In genomic region chr11:18720086-18720810, GRCh38 we compare ENCODE assay signal across 9 cellular contexts. TPM values are rescaled to one million over a fixed set of nuclear protein-coding genes. Genes with fewer than 3 reads are reported as not detected.
DNase-seq lines count a peak whose midpoint lies in the region; ATAC-seq and TF ChIP-seq lines count a peak whose summit lies in the region.
"Had no signal": no experiment of that assay in that cellular context is flagged by ENCODE, and none has a peak within 500 bp of the region (broad histone marks: within the 10 kb centered on the region; RNA-seq: fewer than 3 reads in every experiment).

No MANE protein-coding gene starts in this region.

- H3K4me1 ChIP-seq in iPS-18a (ENCODE audit: control insufficient read depth, low read depth, low read length): peaks cover 3% of the 10 kb centered on the region
- peaks cover 0 to 22% (median 15%) of the 10 kb centered on the region in 4 donors for H3K4me1 ChIP-seq in stomach

- H3K27me3 ChIP-seq in iPS-18a (ENCODE audit: control insufficient read depth, insufficient read depth, low read length) (no peaks in the 10 kb centered on the region), stomach (peaks cover 0 to 4% (median 0%) of the 10 kb centered on the region in 3 donors)

- no peak for ATAC-seq in activated T-cell treated with anti-CD3 and anti-CD28 coated beads, Interleukin-2, amount 50 U/mL, for 4 hours
- ATAC-seq in GM19328 (IDR thresholded peaks at IDR 0.05; ENCODE audit: unreplicated experiment): no peak

- no peak overlapping the region for H3K9ac ChIP-seq in iPS-18a (ENCODE audit: low read length)

- no peak for DNase-seq in activated T-cell treated with anti-CD3 and anti-CD28 coated beads, Interleukin-2, amount 50 U/mL, for 4 hours
- no peak for DNase-seq in activated T-cell treated with anti-CD3 and anti-CD28 coated beads, Interleukin-2, amount 50 U/mL, for 48 hours
- no peak for DNase-seq in activated T-helper 1 cell treated with anti-CD3 and anti-CD28 coated beads, Interleukin-12 subunit alpha, Interleukin-12 subunit beta, Interleukin-2, Interleukin-4 antibody, amounts not matched to agents 30 ng/mL and 10 ng/mL and 1 ng/mL, durations not matched to agents 14 hours and 24 hours and 36 hours (ENCODE audit: low spot score)
- DNase-seq in stomach (no peak), LoVo (ENCODE audit: low spot score) (no peak), COR-L47 (lab: John Stamatoyannopoulos, UW) (no peak)
- DNase-seq: cortex of kidney had no signal

- H3K27ac ChIP-seq in iPS-18a (ENCODE audit: low read length) (no peak overlapping the region), stomach (peak overlapping the region in 1 of 5 donors; percentile 69)

- intact Hi-C loops in activated T-helper 1 cell treated with anti-CD3 and anti-CD28 coated beads, Interleukin-12 subunit alpha, Interleukin-12 subunit beta, Interleukin-2, Interleukin-4 antibody, amounts not matched to agents 30 ng/mL and 10 ng/mL and 1 ng/mL, durations not matched to agents 14 hours and 24 hours and 36 hours (cut with micrococcal nuclease): loop anchor here (5.0 kb wide), 4 partner anchors 88 to 398 kb away; partner anchors contain the start of genes GTF2H1, HPS5, LDHA and SPTY2D1
- intact Hi-C loops in stomach (cut with DNase I; ENCODE audit: low total_unique reads): no loop called here

- no peak for TF ChIP-seq CTCF in stomach (IDR thresholded peaks at IDR 0.05)

- H3K36me3 Mint-ChIP-seq in activated T-cell treated with anti-CD3 and anti-CD28 coated beads, Interleukin-2, amount 50 U/mL, for 4 hours (ENCODE audit: insufficient read depth): no peaks in the 10 kb centered on the region
- no peaks in the 10 kb centered on the region for H3K36me3 Mint-ChIP-seq in activated T-helper 1 cell treated with anti-CD3 and anti-CD28 coated beads, Interleukin-12 subunit alpha, Interleukin-12 subunit beta, Interleukin-2, Interleukin-4 antibody, amounts not matched to agents 30 ng/mL and 10 ng/mL and 1 ng/mL, durations not matched to agents 14 hours and 24 hours and 36 hours (ENCODE audit: low read depth)

- H3K9me3 ChIP-seq in iPS-18a (ENCODE audit: control insufficient read depth, low read depth, low read length) (no peaks in the 10 kb centered on the region), stomach (no peaks in the 10 kb centered on the region)

- H3K4me1 Mint-ChIP-seq in activated T-cell treated with anti-CD3 and anti-CD28 coated beads, Interleukin-2, amount 50 U/mL, for 4 hours (ENCODE audit: low read depth): peaks cover 7% of the 10 kb centered on the region
- H3K4me1 Mint-ChIP-seq in activated T-helper 1 cell treated with anti-CD3 and anti-CD28 coated beads, Interleukin-12 subunit alpha, Interleukin-12 subunit beta, Interleukin-2, Interleukin-4 antibody, amounts not matched to agents 30 ng/mL and 10 ng/mL and 1 ng/mL, durations not matched to agents 14 hours and 24 hours and 36 hours (ENCODE audit: low read depth): peaks cover 21% of the 10 kb centered on the region

- WGBS in stomach, 5 donors: 69 to 84% (median 81%) methylated on average over 5 of the region's 5 CpGs

- H3K27ac Mint-ChIP-seq in activated T-helper 1 cell treated with anti-CD3 and anti-CD28 coated beads, Interleukin-12 subunit alpha, Interleukin-12 subunit beta, Interleukin-2, Interleukin-4 antibody, amounts not matched to agents 30 ng/mL and 10 ng/mL and 1 ng/mL, durations not matched to agents 14 hours and 24 hours and 36 hours: no peak overlapping the region

- peaks cover 2% of the 10 kb centered on the region for H3K27me3 Mint-ChIP-seq in activated T-cell treated with anti-CD3 and anti-CD28 coated beads, Interleukin-2, amount 50 U/mL, for 4 hours (ENCODE audit: low read depth)
- peaks cover 26% of the 10 kb centered on the region for H3K27me3 Mint-ChIP-seq in activated T-helper 1 cell treated with anti-CD3 and anti-CD28 coated beads, Interleukin-12 subunit alpha, Interleukin-12 subunit beta, Interleukin-2, Interleukin-4 antibody, amounts not matched to agents 30 ng/mL and 10 ng/mL and 1 ng/mL, durations not matched to agents 14 hours and 24 hours and 36 hours (ENCODE audit: insufficient read depth)

- no peaks in the 10 kb centered on the region for H3K36me3 ChIP-seq in iPS-18a (ENCODE audit: control insufficient read depth, low read depth, low read length)
- no peaks in the 10 kb centered on the region for H3K36me3 ChIP-seq in stomach

- no peak for TF ChIP-seq POLR2A in stomach (IDR thresholded peaks at IDR 0.05)

- peak overlapping the region; percentile 78 for H3K4me3 ChIP-seq in iPS-18a (ENCODE audit: low read length)
- H3K4me3 ChIP-seq in stomach: peak overlapping the region in 3 of 4 donors; percentile 58 to 73 (median 61)

- H3K9me3 Mint-ChIP-seq in activated T-cell treated with anti-CD3 and anti-CD28 coated beads, Interleukin-2, amount 50 U/mL, for 4 hours: no peaks in the 10 kb centered on the region
- H3K9me3 Mint-ChIP-seq in activated T-helper 1 cell treated with anti-CD3 and anti-CD28 coated beads, Interleukin-12 subunit alpha, Interleukin-12 subunit beta, Interleukin-2, Interleukin-4 antibody, amounts not matched to agents 30 ng/mL and 10 ng/mL and 1 ng/mL, durations not matched to agents 14 hours and 24 hours and 36 hours: no peaks in the 10 kb centered on the region

- H3K4me3 Mint-ChIP-seq in activated T-cell treated with anti-CD3 and anti-CD28 coated beads, Interleukin-2, amount 50 U/mL, for 4 hours: peak overlapping the region; percentile 88
- H3K4me3 Mint-ChIP-seq in activated T-helper 1 cell treated with anti-CD3 and anti-CD28 coated beads, Interleukin-12 subunit alpha, Interleukin-12 subunit beta, Interleukin-2, Interleukin-4 antibody, amounts not matched to agents 30 ng/mL and 10 ng/mL and 1 ng/mL, durations not matched to agents 14 hours and 24 hours and 36 hours: peak overlapping the region; percentile 75

- TF ChIP-seq EP300 in stomach (IDR thresholded peaks at IDR 0.05): no peak

RNA-seq across cellular contexts. Expression of gene IGSF22, which starts 5.7 kb away (rescaled TPM):
- total RNA-seq in activated T-cell treated with anti-CD3 and anti-CD28 coated beads, Interleukin-2, amount 50 U/mL, for 4 hours: under 1 TPM; 0.16 to 0.60 (median 0.53) TPM
- total RNA-seq in activated T-helper 1 cell treated with anti-CD3 and anti-CD28 coated beads, Interleukin-12 subunit alpha, Interleukin-12 subunit beta, Interleukin-2, Interleukin-4 antibody, amounts not matched to agents 30 ng/mL and 10 ng/mL and 1 ng/mL, durations not matched to agents 14 hours and 24 hours and 36 hours: 0.81 and 0.86 TPM in 2 replicates
- 1 to 10 TPM in 1 of 5 donors, under 1 TPM in 1, not detected in 3; 0.18 to 8.3 TPM for total RNA-seq in stomach
- polyA plus RNA-seq in stomach: under 1 TPM in 2 of 3 donors, not detected in 1; 0.37 to 0.75 TPM

RNA-seq across cellular contexts. Expression of gene TMEM86A, which starts 21.7 kb away (rescaled TPM):
- total RNA-seq in activated T-cell treated with anti-CD3 and anti-CD28 coated beads, Interleukin-2, amount 50 U/mL, for 4 hours: under 1 TPM; 0.13 to 0.38 (median 0.18) TPM
- total RNA-seq in activated T-helper 1 cell treated with anti-CD3 and anti-CD28 coated beads, Interleukin-12 subunit alpha, Interleukin-12 subunit beta, Interleukin-2, Interleukin-4 antibody, amounts not matched to agents 30 ng/mL and 10 ng/mL and 1 ng/mL, durations not matched to agents 14 hours and 24 hours and 36 hours: 0.52 and 0.93 TPM in 2 replicates
- total RNA-seq in stomach: 1 to 10 TPM in 4 of 5 donors, not detected in 1; 2.2 to 7.5 (median 3.3) TPM
- 1 to 10 TPM in 1 of 3 donors, under 1 TPM in 2; 0.76 to 1.2 (median 0.88) TPM for polyA plus RNA-seq in stomach
